In the genomic region with DNA sequence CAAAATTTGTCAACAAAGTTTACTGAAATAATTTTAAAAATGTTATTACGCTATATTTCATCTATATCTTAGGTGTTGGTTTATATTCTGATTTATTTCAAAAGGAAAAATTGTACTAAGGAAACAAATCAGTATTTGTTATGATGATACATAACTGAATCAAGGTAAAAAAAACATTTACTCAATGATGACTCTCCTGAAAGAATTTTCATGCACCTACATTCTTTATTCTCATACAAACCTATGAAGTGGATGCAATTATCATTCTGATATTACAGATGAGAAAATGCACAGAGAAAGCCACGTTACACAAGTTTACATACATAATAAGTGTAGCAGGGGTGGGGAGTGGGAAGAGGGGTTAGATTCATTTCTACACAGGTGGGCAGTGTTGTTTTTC, we compare ENCODE assay signal across 17 cellular contexts.
A peak's percentile ranks its signal among the peaks of the same experiment; 100 is the strongest.
DNase-seq lines count a peak whose midpoint lies in the region; ATAC-seq and TF ChIP-seq lines count a peak whose summit lies in the region.
"Had no signal": no experiment of that assay in that cellular context is flagged by ENCODE, and none has a peak within 500 bp of the region (broad histone marks: within the 10 kb centered on the region; RNA-seq: fewer than 3 reads in every experiment).

No MANE protein-coding gene starts in this region.

- H4K20me1 ChIP-seq in GM23338 (replicated peaks; ENCODE audit: insufficient read depth) (no peaks in the 10 kb centered on the region), MM.1S (ENCODE audit: insufficient read depth, low read length) (no peaks in the 10 kb centered on the region)
- H4K20me1 ChIP-seq: BLaER1 treated with 17β-estradiol and CSF1 and Interleukin-3, amounts not matched to agents 10 nM and 100 nM had no signal

- H3K79me2 ChIP-seq in GM23338 (replicated peaks; ENCODE audit: insufficient read depth) (no peaks in the 10 kb centered on the region), MM.1S (ENCODE audit: low read length) (no peaks in the 10 kb centered on the region)

- H3K9me2 ChIP-seq in GM23338 (ENCODE audit: insufficient read depth) = no peaks in the 10 kb centered on the region
- H3K9me2 ChIP-seq in MM.1S (replicated peaks; ENCODE audit: insufficient read depth, low read length) = no peaks in the 10 kb centered on the region

- H3K4me1 Mint-ChIP-seq in GM23338 = no peaks in the 10 kb centered on the region
- H3K4me1 Mint-ChIP-seq in endodermal cell = peaks cover 5% of the 10 kb centered on the region
- H3K4me1 Mint-ChIP-seq: B cell had no signal

- peaks cover 5% of the 10 kb centered on the region; the same call in 2 of the 3 replicates for H3K36me3 Mint-ChIP-seq in GM23338 (ENCODE audit: low read depth)
- peaks cover 2% of the 10 kb centered on the region for H3K36me3 Mint-ChIP-seq in endodermal cell (ENCODE audit: low read depth)
- H3K36me3 Mint-ChIP-seq: CD8-positive, alpha-beta T cell had no signal

- H3F3A ChIP-seq in GM23338 (replicated peaks; ENCODE audit: low read depth) = no peaks in the 10 kb centered on the region
- H3F3A ChIP-seq in MM.1S (ENCODE audit: insufficient read depth, low read length) = no peaks in the 10 kb centered on the region

- peak overlapping the region; percentile 3; the same call in 1 of the 2 replicates for H3K27ac Mint-ChIP-seq in GM23338
- no peak overlapping the region for H3K27ac Mint-ChIP-seq in endodermal cell
- H3K27ac Mint-ChIP-seq: B cell; CD4-positive, alpha-beta T cell; CD8-positive, alpha-beta T cell had no signal

- no peak overlapping the region for H3K4me2 ChIP-seq in GM23338
- H3K4me2 ChIP-seq in MM.1S (ENCODE audit: low read depth, low read length) = no peak overlapping the region
- H3K4me2 ChIP-seq: A549; BLaER1 treated with 17β-estradiol and CSF1 and Interleukin-3, amounts not matched to agents 10 nM and 100 nM had no signal

- H3K27ac ChIP-seq in GM23338 (ENCODE audit: low read depth) (no peak overlapping the region), RWPE2 (ENCODE audit: poor library complexity, severe bottlenecking) (peak overlapping the region; percentile 19), endodermal cell (ENCODE audit: low read depth, low read length) (no peak overlapping the region), MM.1S (ENCODE audit: low read length) (no peak overlapping the region)
- H3K27ac ChIP-seq: 22Rv1; A549; BLaER1 treated with 17β-estradiol and CSF1 and Interleukin-3, amounts not matched to agents 10 nM and 100 nM; C4-2B had no signal

- H3K4me1 ChIP-seq in GM23338 (ENCODE audit: insufficient read depth) = no peaks in the 10 kb centered on the region
- no peaks in the 10 kb centered on the region for H3K4me1 ChIP-seq in RWPE2 (ENCODE audit: insufficient read depth, poor library complexity, severe bottlenecking)
- H3K4me1 ChIP-seq in endodermal cell (ENCODE audit: control insufficient read depth, insufficient read depth, low read length) = peaks cover 3% of the 10 kb centered on the region
- H3K4me1 ChIP-seq in MM.1S (ENCODE audit: low read length) = 0 out of 2 replicates have a peak, but pooled peaks cover 3% of the 10 kb centered on the region
- H3K4me1 ChIP-seq: A549; BLaER1 treated with 17β-estradiol and CSF1 and Interleukin-3, amounts not matched to agents 10 nM and 100 nM; Caco-2 had no signal

- no peak overlapping the region for H3K9ac ChIP-seq in endodermal cell (ENCODE audit: extremely low read depth, low read length, poor library complexity, severe bottlenecking)
- no peak overlapping the region for H3K9ac ChIP-seq in MM.1S (ENCODE audit: low read length)
- H3K9ac ChIP-seq: BLaER1 treated with 17β-estradiol and CSF1 and Interleukin-3, amounts not matched to agents 10 nM and 100 nM had no signal

- H3K36me3 ChIP-seq in GM23338 (ENCODE audit: insufficient read depth) (no peaks in the 10 kb centered on the region), RWPE2 (ENCODE audit: low read depth) (no peaks in the 10 kb centered on the region), endodermal cell (ENCODE audit: control insufficient read depth, insufficient read depth, low read length) (no peaks in the 10 kb centered on the region), MM.1S (replicated peaks; ENCODE audit: insufficient read depth, low read length) (no peaks in the 10 kb centered on the region)
- H3K36me3 ChIP-seq: BLaER1 treated with 17β-estradiol and CSF1 and Interleukin-3, amounts not matched to agents 10 nM and 100 nM had no signal

- H3K4me3 ChIP-seq in GM23338 (no peak overlapping the region), RWPE2 (ENCODE audit: severe bottlenecking) (no peak overlapping the region), endodermal cell (ENCODE audit: low read length) (peak overlapping the region; percentile 5), MM.1S (ENCODE audit: low read length) (no peak overlapping the region)
- H3K4me3 ChIP-seq: A549; BLaER1 treated with 17β-estradiol and CSF1 and Interleukin-3, amounts not matched to agents 10 nM and 100 nM had no signal

- H3K9me3 Mint-ChIP-seq in GM23338 (no peaks in the 10 kb centered on the region), endodermal cell (peaks cover 38% of the 10 kb centered on the region)
- H3K9me3 Mint-ChIP-seq: CD4-positive, alpha-beta T cell; CD8-positive, alpha-beta T cell had no signal

- no peaks in the 10 kb centered on the region for H3K27me3 ChIP-seq in GM23338 (ENCODE audit: insufficient read depth)
- no peaks in the 10 kb centered on the region for H3K27me3 ChIP-seq in RWPE2 (ENCODE audit: insufficient read depth, poor library complexity, severe bottlenecking)
- no peaks in the 10 kb centered on the region for H3K27me3 ChIP-seq in endodermal cell (ENCODE audit: control insufficient read depth, insufficient read depth, low read length, poor library complexity, severe bottlenecking)
- no peaks in the 10 kb centered on the region for H3K27me3 ChIP-seq in MM.1S (replicated peaks; ENCODE audit: insufficient read depth, low read length)
- H3K27me3 ChIP-seq: BLaER1 treated with 17β-estradiol and CSF1 and Interleukin-3, amounts not matched to agents 10 nM and 100 nM had no signal

- H3K27me3 Mint-ChIP-seq in GM23338 (ENCODE audit: insufficient read depth, low read depth, poor library complexity) = peaks cover 3% of the 10 kb centered on the region
- H3K27me3 Mint-ChIP-seq in endodermal cell (ENCODE audit: insufficient read depth) = peaks cover 9% of the 10 kb centered on the region
- H3K27me3 Mint-ChIP-seq: B cell; CD4-positive, alpha-beta T cell had no signal

- no peak overlapping the region for H3K4me3 Mint-ChIP-seq in GM23338
- no peak overlapping the region for H3K4me3 Mint-ChIP-seq in endodermal cell
- H3K4me3 Mint-ChIP-seq: B cell; CD4-positive, alpha-beta T cell; CD8-positive, alpha-beta T cell had no signal

- TF ChIP-seq CTCF in GM23338 (conservative IDR thresholded peaks at IDR 0.05; ENCODE audit: low read depth in 2 of 2) = no peak
- no peak for TF ChIP-seq CTCF in RWPE2 (IDR thresholded peaks at IDR 0.05; ENCODE audit: poor library complexity, severe bottlenecking)
- no peak for TF ChIP-seq CTCF in endodermal cell (conservative IDR thresholded peaks at IDR 0.05)
- TF ChIP-seq CTCF in MM.1S (IDR thresholded peaks at IDR 0.05; ENCODE audit: low read length) = no peak

- WGBS in endodermal cell (ENCODE audit: insufficient coverage in 1 of 2, insufficient read length in 1 of 2), 2 experiments = no CpG with 5 or more reads among the region's 2 CpGs

- ATAC-seq in GM23338 (no peak), RWPE2 (ENCODE audit: low read depth) (0 out of 3 replicates have a peak, but pooled peaks have one; percentile 17)
- ATAC-seq: A549; CD8-positive, alpha-beta T cell had no signal

- no peaks in the 10 kb centered on the region for H3K9me3 ChIP-seq in RWPE2 (ENCODE audit: severe bottlenecking)
- H3K9me3 ChIP-seq in endodermal cell (ENCODE audit: control insufficient read depth, low read length) = peaks cover 23% of the 10 kb centered on the region
- H3K9me3 ChIP-seq in MM.1S (replicated peaks; ENCODE audit: insufficient read depth, low read length) = no peaks in the 10 kb centered on the region
- H3K9me3 ChIP-seq: A549, Caco-2 had no signal

- H2AFZ ChIP-seq in GM23338 (no peak overlapping the region), MM.1S (ENCODE audit: low read length) (no peak overlapping the region)

- DNase-seq in GM23338 (ENCODE audit: low spot score) (no peak), RWPE2 (ENCODE audit: low spot score) (no peak), endodermal cell (no peak), MM.1S (no peak), dermis blood vessel endothelial cell (no peak)
- DNase-seq: AML-193; Caco-2; Calu3; CD4-positive, alpha-beta T cell; CD8-positive, alpha-beta T cell; DMS79 treated with DMSO at 0.1 percent for 48 hours; GF-D8 had no signal

TF ChIP-seq in GM23338, 12 proteins besides CTCF, POLR2A, EP300 and RAD21 (continues in another document):
- no peak for TF ChIP-seq CREB1 (CRISPR knock-in tag; IDR thresholded peaks at IDR 0.05; ENCODE audit: low read depth)
- TF ChIP-seq ZNF331 (CRISPR knock-in tag; IDR thresholded peaks at IDR 0.05; ENCODE audit: low read depth) = no peak
- no peak for TF ChIP-seq NANOG (IDR thresholded peaks at IDR 0.05; ENCODE audit: borderline replicate concordance)
- no peak for TF ChIP-seq JUNB (IDR thresholded peaks at IDR 0.05; ENCODE audit: unreplicated experiment)
- no peak for TF ChIP-seq STAT1 (IDR thresholded peaks at IDR 0.05; ENCODE audit: unreplicated experiment)
- no peak for TF ChIP-seq POLR2AphosphoS5 (IDR thresholded peaks at IDR 0.05; ENCODE audit: low read depth)
- no peak for TF ChIP-seq EZH2 (IDR thresholded peaks at IDR 0.05; ENCODE audit: low read depth, unreplicated experiment)
- TF ChIP-seq, protein P1, sequence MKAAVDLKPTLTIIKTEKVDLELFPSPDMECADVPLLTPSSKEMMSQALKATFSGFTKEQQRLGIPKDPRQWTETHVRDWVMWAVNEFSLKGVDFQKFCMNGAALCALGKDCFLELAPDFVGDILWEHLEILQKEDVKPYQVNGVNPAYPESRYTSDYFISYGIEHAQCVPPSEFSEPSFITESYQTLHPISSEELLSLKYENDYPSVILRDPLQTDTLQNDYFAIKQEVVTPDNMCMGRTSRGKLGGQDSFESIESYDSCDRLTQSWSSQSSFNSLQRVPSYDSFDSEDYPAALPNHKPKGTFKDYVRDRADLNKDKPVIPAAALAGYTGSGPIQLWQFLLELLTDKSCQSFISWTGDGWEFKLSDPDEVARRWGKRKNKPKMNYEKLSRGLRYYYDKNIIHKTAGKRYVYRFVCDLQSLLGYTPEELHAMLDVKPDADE (IDR thresholded peaks at IDR 0.05) = no peak
- no peak for TF ChIP-seq EZH2phosphoT487 (IDR thresholded peaks at IDR 0.05; ENCODE audit: unreplicated experiment)
- TF ChIP-seq ZNF114 (CRISPR knock-in tag; IDR thresholded peaks at IDR 0.05) = no peak
